ENCODE assay signal across 20 cellular contexts in genomic region chr3:189260556-189261493, GRCh38.
DNase-seq lines count a peak whose midpoint lies in the region; ATAC-seq, FAIRE-seq and TF ChIP-seq lines count a peak whose summit lies in the region.
"Had no signal": no experiment of that assay in that cellular context is flagged by ENCODE, and none has a peak within 500 bp of the region (broad histone marks: within the 10 kb centered on the region; RNA-seq: fewer than 3 reads in every experiment).

No MANE protein-coding gene starts in this region.

- ATAC-seq in aorta (ENCODE audit: low FRiP score) (peak; percentile 71), HepG2 (no peak), GM19035 (IDR thresholded peaks at IDR 0.05; ENCODE audit: unreplicated experiment) (no peak)
- ATAC-seq: effector memory CD8-positive, alpha-beta T cell; right lobe of liver had no signal

- TF ChIP-seq CTCF in coronary artery (IDR thresholded peaks at IDR 0.05) (no peak), mesothelial cell of epicardium (IDR thresholded peaks at IDR 0.05; ENCODE audit: unreplicated experiment) (no peak), HepG2 (CRISPR knock-in tag; IDR thresholded peaks at IDR 0.05) (no peak)

- no TSS peak for BruUV-seq in HepG2 (replicated peaks; lab: Mats Ljungman, UMichigan)

- in situ Hi-C loops in HepG2 (cut with HindIII; ENCODE audit: extremely low pct_ligation_motif_present, low pct_unique_long_range_greater_than_20kb) = no loop called here

- POLR2A ChIA-PET in HepG2 (lab: Yijun Ruan, JAX) = no interaction called here

- peak overlapping the region in 1 of 2 donors; percentile 37 for H3K27ac ChIP-seq in coronary artery
- H3K27ac ChIP-seq in aorta (ENCODE audit: low read depth in 1 of 2, low read length in 2 of 2) = no peak overlapping the region
- no peak overlapping the region for H3K27ac ChIP-seq in HepG2 (ENCODE audit: extremely low read length, insufficient read depth, low read length)
- H3K27ac ChIP-seq: right lobe of liver, thoracic aorta had no signal

- intact Hi-C loops in aorta (cut with DNase I) = loop anchor here in 1 of 2 donors (10.0 kb wide), 1 partner anchor 244 kb away; no protein-coding TSS in a partner anchor
- intact Hi-C loops in HepG2 (cut with micrococcal nuclease; ENCODE audit: unreplicated experiment) = no loop called here

- no peak for FAIRE-seq in HepG2 (lab: Jason Lieb, UNC)

- WGBS in aorta, 2 donors = 16 to 26% methylated on average over 11 of the region's 11 CpGs
- 47% methylated on average over 11 of the region's 11 CpGs for WGBS in HepG2 (ENCODE audit: low lambda C conversion rate)

- H3K36me3 Mint-ChIP-seq in mesothelial cell of epicardium = peaks cover 4% of the 10 kb centered on the region
- H3K36me3 Mint-ChIP-seq: activated naive CD8-positive, alpha-beta T cell; memory B cell had no signal

- TF ChIP-seq RAD21 in HepG2 (CRISPR knock-in tag; IDR thresholded peaks at IDR 0.05) = no peak

- H2AFZ ChIP-seq in HepG2 (ENCODE audit: low read length) = no peak overlapping the region

- no peak overlapping the region for H3K9ac ChIP-seq in HepG2 (ENCODE audit: insufficient read depth, low read depth, low read length)

- H3K36me3 ChIP-seq in aorta (ENCODE audit: control insufficient read depth in 1 of 2, insufficient read depth in 2 of 2, low read length in 1 of 2) (no peaks in the 10 kb centered on the region), HepG2 (replicated peaks in 1 of 2; ENCODE audit: control insufficient read depth in 1 of 2, insufficient read depth in 2 of 2, low read length in 2 of 2) (no peaks in the 10 kb centered on the region)
- H3K36me3 ChIP-seq: right lobe of liver, thoracic aorta had no signal

- no peaks in the 10 kb centered on the region for H4K20me1 ChIP-seq in HepG2 (ENCODE audit: insufficient read depth, low read length)

- H3K4me1 ChIP-seq in aorta (ENCODE audit: control insufficient read depth in 1 of 2, insufficient read depth in 2 of 2, low read length in 2 of 2) = no peaks in the 10 kb centered on the region
- H3K4me1 ChIP-seq in HepG2 (ENCODE audit: insufficient read depth, low read length) = no peaks in the 10 kb centered on the region
- H3K4me1 ChIP-seq: right lobe of liver had no signal

- no peak for TF ChIP-seq POLR2A in HepG2 (IDR thresholded peaks at IDR 0.05; ENCODE audit: insufficient read depth in 1 of 2, low read depth in 2 of 2, low read length in 2 of 2)

- H3K27me3 ChIP-seq in aorta (ENCODE audit: control insufficient read depth in 1 of 2, insufficient read depth in 2 of 2, low read length in 1 of 2) = no peaks in the 10 kb centered on the region
- no peaks in the 10 kb centered on the region for H3K27me3 ChIP-seq in HepG2 (ENCODE audit: control insufficient read depth in 1 of 2, insufficient read depth in 2 of 2, low read length in 2 of 2)
- H3K27me3 ChIP-seq: right lobe of liver had no signal

- CTCF ChIA-PET in HepG2 (lab: Yijun Ruan, JAX; ENCODE audit: low intra/inter-chr PET ratio, low total read pairs) = no interaction called here

- H3K9me3 Mint-ChIP-seq in mesothelial cell of epicardium = peaks cover 15% of the 10 kb centered on the region
- H3K9me3 Mint-ChIP-seq: activated T-cell treated with anti-CD3 and anti-CD28 coated beads, Interleukin-2, amount 50 U/mL, for 24 hours; effector memory CD8-positive, alpha-beta T cell; memory B cell had no signal

- H3K27ac Mint-ChIP-seq in mesothelial cell of epicardium = peak overlapping the region; percentile 73
- H3K27ac Mint-ChIP-seq: activated naive CD8-positive, alpha-beta T cell; activated T-cell treated with anti-CD3 and anti-CD28 coated beads, Interleukin-2, amount 50 U/mL, for 24 hours; effector memory CD8-positive, alpha-beta T cell; memory B cell; nephron progenitor cell had no signal

- no peak overlapping the region for H3K4me2 ChIP-seq in HepG2 (ENCODE audit: low read depth, low read length)

- no peaks in the 10 kb centered on the region for H3K79me2 ChIP-seq in HepG2 (ENCODE audit: insufficient read depth, low read length)

- no peak overlapping the region for H3K4me3 Mint-ChIP-seq in mesothelial cell of epicardium
- H3K4me3 Mint-ChIP-seq: activated naive CD8-positive, alpha-beta T cell; activated T-cell treated with anti-CD3 and anti-CD28 coated beads, Interleukin-2, amount 50 U/mL, for 24 hours; effector memory CD8-positive, alpha-beta T cell; memory B cell; nephron progenitor cell had no signal

- no peaks in the 10 kb centered on the region for H3K4me1 Mint-ChIP-seq in mesothelial cell of epicardium
- H3K4me1 Mint-ChIP-seq: memory B cell, nephron progenitor cell had no signal

- H3K4me3 ChIP-seq in coronary artery (no peak overlapping the region), aorta (ENCODE audit: low read length in 2 of 2) (no peak overlapping the region), HepG2 (replicated peaks in 1 of 3; ENCODE audit: insufficient read depth in 1 of 3, low read depth in 2 of 3, low read length in 3 of 3) (no peak overlapping the region)
- H3K4me3 ChIP-seq: right lobe of liver, thoracic aorta had no signal

- H3K27me3 Mint-ChIP-seq in mesothelial cell of epicardium (ENCODE audit: low read depth) = no peaks in the 10 kb centered on the region
- H3K27me3 Mint-ChIP-seq: activated naive CD8-positive, alpha-beta T cell; effector memory CD8-positive, alpha-beta T cell had no signal

- DNase-seq in NCI-H82 (lab: John Stamatoyannopoulos, UW) (peak; percentile 37), NCI-H82 treated with DMSO at 0.1 percent for 48 hours (lab: John Stamatoyannopoulos, UW; ENCODE audit: unreplicated experiment) (no peak), coronary artery (ENCODE audit: low spot score) (peak; percentile 73), mesothelial cell of epicardium (ENCODE audit: low spot score in 2 of 2, unreplicated experiment in 2 of 2) (no peak), aorta (peak; percentile 60 to 79), HepG2 (ENCODE audit: low spot score) (no peak)
- no peak for DNase-seq in stimulated activated CD4-positive, alpha-beta T cell treated with anti-CD3 and anti-CD28 coated beads, Interleukin-2, amount 100 ng/mL, for 24 hours
- DNase-seq: activated T-cell treated with anti-CD3 and anti-CD28 coated beads, Interleukin-2, amount 50 U/mL, for 24 hours; central memory CD4-positive, alpha-beta T cell; effector memory CD8-positive, alpha-beta T cell; KBM-7; NCI-H1092; nephron progenitor cell; right lobe of liver; stimulated activated CD4-positive, alpha-beta T cell treated with anti-CD3 and anti-CD28 coated beads, Interleukin-4, amount 100 ng/mL, for 1 hour; stimulated activated CD8-positive, alpha-beta memory T cell treated with anti-CD3 and anti-CD28 coated beads, Interleukin-4, amount 100 ng/mL, for 48 hours had no signal

- no peaks in the 10 kb centered on the region for H3K9me3 ChIP-seq in aorta (ENCODE audit: control insufficient read depth, low read length)
- H3K9me3 ChIP-seq in HepG2 (ENCODE audit: low read length) = no peaks in the 10 kb centered on the region
- H3K9me3 ChIP-seq: right lobe of liver, thoracic aorta had no signal

- TF ChIP-seq EP300 in HepG2 (IDR thresholded peaks at IDR 0.05; ENCODE audit: low read depth in 2 of 2, low read length in 2 of 2) (no peak), HepG2 (CRISPR knock-in tag; IDR thresholded peaks at IDR 0.05; ENCODE audit: borderline replicate concordance) (no peak)

TF ChIP-seq in HepG2, 621 proteins besides CTCF, POLR2A, EP300 and RAD21 (continues in another document):
- TF ChIP-seq FOXK2 (IDR thresholded peaks at IDR 0.05) = no peak
- no peak for TF ChIP-seq ZNF790 (CRISPR knock-in tag; IDR thresholded peaks at IDR 0.05; ENCODE audit: borderline replicate concordance)
- TF ChIP-seq U2AF2 (IDR thresholded peaks at IDR 0.05; ENCODE audit: low read depth, low read length) = no peak
- no peak for TF ChIP-seq CAMTA2 (CRISPR knock-in tag; IDR thresholded peaks at IDR 0.05; ENCODE audit: borderline replicate concordance)
- TF ChIP-seq, protein P1, sequence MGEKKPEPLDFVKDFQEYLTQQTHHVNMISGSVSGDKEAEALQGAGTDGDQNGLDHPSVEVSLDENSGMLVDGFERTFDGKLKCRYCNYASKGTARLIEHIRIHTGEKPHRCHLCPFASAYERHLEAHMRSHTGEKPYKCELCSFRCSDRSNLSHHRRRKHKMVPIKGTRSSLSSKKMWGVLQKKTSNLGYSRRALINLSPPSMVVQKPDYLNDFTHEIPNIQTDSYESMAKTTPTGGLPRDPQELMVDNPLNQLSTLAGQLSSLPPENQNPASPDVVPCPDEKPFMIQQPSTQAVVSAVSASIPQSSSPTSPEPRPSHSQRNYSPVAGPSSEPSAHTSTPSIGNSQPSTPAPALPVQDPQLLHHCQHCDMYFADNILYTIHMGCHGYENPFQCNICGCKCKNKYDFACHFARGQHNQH (CRISPR knock-in tag; IDR thresholded peaks at IDR 0.05) = no peak
- TF ChIP-seq, protein P2, sequence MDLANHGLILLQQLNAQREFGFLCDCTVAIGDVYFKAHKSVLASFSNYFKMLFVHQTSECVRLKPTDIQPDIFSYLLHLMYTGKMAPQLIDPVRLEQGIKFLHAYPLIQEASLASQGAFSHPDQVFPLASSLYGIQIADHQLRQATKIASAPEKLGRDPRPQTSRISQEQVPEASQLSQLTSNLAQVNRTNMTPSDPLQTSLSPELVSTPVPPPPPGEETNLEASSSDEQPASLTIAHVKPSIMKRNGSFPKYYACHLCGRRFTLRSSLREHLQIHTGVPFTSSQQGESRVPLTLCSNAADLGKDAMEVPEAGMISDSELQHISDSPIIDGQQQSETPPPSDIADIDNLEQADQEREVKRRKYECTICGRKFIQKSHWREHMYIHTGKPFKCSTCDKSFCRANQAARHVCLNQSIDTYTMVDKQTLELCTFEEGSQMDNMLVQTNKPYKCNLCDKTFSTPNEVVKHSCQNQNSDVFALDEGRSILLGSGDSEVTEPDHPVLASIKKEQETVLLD (CRISPR knock-in tag; IDR thresholded peaks at IDR 0.05; ENCODE audit: low read depth) = no peak
- no peak for TF ChIP-seq ZNF256 (CRISPR knock-in tag; conservative IDR thresholded peaks at IDR 0.05)
- no peak for TF ChIP-seq CENPBD1 (CRISPR knock-in tag; IDR thresholded peaks at IDR 0.05; ENCODE audit: borderline replicate concordance, low read depth)
- TF ChIP-seq KAT8 (CRISPR knock-in tag; IDR thresholded peaks at IDR 0.05) = no peak
- no peak for TF ChIP-seq ZNF83 (CRISPR knock-in tag; IDR thresholded peaks at IDR 0.05; ENCODE audit: borderline replicate concordance)
- TF ChIP-seq, protein P3, sequence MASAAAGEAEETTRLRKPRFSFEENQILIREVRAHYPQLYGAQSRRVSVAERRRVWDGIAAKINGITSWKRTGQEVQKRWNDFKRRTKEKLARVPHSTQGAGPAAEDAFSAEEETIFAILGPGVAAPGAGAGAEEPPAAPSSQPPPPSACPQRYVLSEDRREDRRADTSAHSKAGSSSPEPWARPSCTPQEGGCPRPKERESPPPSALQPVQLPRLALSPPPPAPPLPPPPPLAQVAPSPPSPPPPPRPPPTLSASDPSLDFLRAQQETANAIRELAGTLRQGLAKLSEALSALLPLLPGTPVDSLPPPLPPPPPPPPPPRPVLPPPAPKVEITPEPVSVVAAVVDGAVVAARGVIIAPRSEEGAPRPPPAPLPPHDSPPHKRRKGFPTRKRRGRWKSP (CRISPR knock-in tag; IDR thresholded peaks at IDR 0.05) = no peak

Comparison
In these comparisons a context has a peak if more than half of its experiments do, and no peak if none do; other contexts are left out.
1. DNase-seq: peak in NCI-H82 (single experiment), coronary artery (single experiment) and aorta (2 of 2); none in NCI-H82 treated with DMSO at 0.1 percent for 48 hours (single experiment), mesothelial cell of epicardium (0 of 2), HepG2 (single experiment) and stimulated activated CD4-positive, alpha-beta T cell treated with anti-CD3 and anti-CD28 coated beads, Interleukin-2, amount 100 ng/mL, for 24 hours (0 of 2).